18 cellular contexts compared by ENCODE assay signal in the genomic region with DNA sequence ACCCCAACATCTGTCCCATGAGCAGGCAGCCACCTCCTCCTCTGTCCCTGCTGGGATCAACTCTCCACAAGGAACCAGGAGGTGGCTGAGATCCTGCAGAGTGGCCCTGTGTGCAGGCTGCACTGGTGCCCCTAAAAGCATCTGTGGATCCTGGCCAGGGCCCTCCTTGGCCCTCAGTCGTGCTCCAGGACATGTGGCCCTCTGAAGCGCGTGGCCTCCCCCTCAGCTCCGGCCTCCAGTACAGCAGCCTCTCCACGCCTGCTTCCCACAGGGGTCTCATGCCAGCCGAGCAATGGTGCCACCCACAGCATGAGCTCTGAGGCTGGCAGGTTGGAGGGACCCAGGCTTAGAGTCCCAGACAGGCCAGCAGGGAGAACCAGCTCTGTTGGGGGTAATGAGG.
"Had no signal": no experiment of that assay in that cellular context is flagged by ENCODE, and none has a peak within 500 bp of the region (broad histone marks: within the 10 kb centered on the region; RNA-seq: fewer than 3 reads in every experiment).

No MANE protein-coding gene starts in this region.

- H3K4me3 ChIP-seq: breast epithelium, coronary artery, left lung, lung, spleen, stomach, testis, vagina had no signal

- H3K27me3 ChIP-seq: breast epithelium, foreskin keratinocyte, left lung, testis, vagina had no signal

- H3K4me1 ChIP-seq: breast epithelium, foreskin keratinocyte, left lung, spleen, stomach, testis, vagina had no signal

- DNase-seq: activated CD4-positive, alpha-beta memory T cell treated with anti-CD3 and anti-CD28 coated beads for 36 hours; activated CD4-positive, alpha-beta T cell treated with anti-CD3 and anti-CD28 coated beads for 48 hours; activated naive CD4-positive, alpha-beta T cell treated with Interleukin-2 at 50 U/mL for 16 hours; activated naive CD8-positive, alpha-beta T cell treated with anti-CD3 and anti-CD28 coated beads for 36 hours; activated T-cell treated with anti-CD3 and anti-CD28 coated beads, Interleukin-2, amount 50 U/mL, for 48 hours; erythroblast; foreskin keratinocyte; naive thymus-derived CD4-positive, alpha-beta T cell; spleen; stimulated activated CD4-positive, alpha-beta T cell treated with anti-CD3 and anti-CD28 coated beads, Interleukin-4, amount 100 ng/mL, for 1 hour; stomach; testis; trophoblast cell had no signal

- H3K36me3 ChIP-seq: breast epithelium, left lung, spleen, stomach, vagina had no signal

- H3K9me3 ChIP-seq: breast epithelium, left lung, spleen, stomach, testis, vagina had no signal

- ATAC-seq: foreskin keratinocyte; left lung; naive thymus-derived CD4-positive, alpha-beta T cell had no signal

- H3K27ac ChIP-seq: breast epithelium, coronary artery, foreskin keratinocyte, left lung, spleen, stomach, testis, vagina had no signal
